Comparison of ENCODE assay signal across 1 cellular context in genomic region chr10:122715576-122715975, GRCh38.
TF ChIP-seq lines count a peak whose summit lies in the region.

No MANE protein-coding gene starts in this region.

TF ChIP-seq in WTC11, 78 proteins besides CTCF, POLR2A, EP300 and RAD21 (continued from another document):
- TF ChIP-seq MXD4 (CRISPR knock-in tag; IDR thresholded peaks at IDR 0.05; ENCODE audit: borderline replicate concordance) = no peak
- no peak for TF ChIP-seq ZNF263 (CRISPR knock-in tag; IDR thresholded peaks at IDR 0.05; ENCODE audit: low read depth)
- no peak for TF ChIP-seq ESRRA (CRISPR knock-in tag; IDR thresholded peaks at IDR 0.05; ENCODE audit: borderline replicate concordance)
- no peak for TF ChIP-seq STAT6 (CRISPR knock-in tag; conservative IDR thresholded peaks at IDR 0.05; ENCODE audit: low read depth)
TF ChIP-seq in WTC11: peak in this region for 0.
